1 cellular context compared by ENCODE assay signal in genomic region chr14:100148837-100149731, GRCh38.
TF ChIP-seq lines count a peak whose summit lies in the region.

No MANE protein-coding gene starts in this region.

TF ChIP-seq in H1, 55 proteins besides CTCF, POLR2A, EP300 and RAD21:
- no peak for TF ChIP-seq TCF12 (IDR thresholded peaks at IDR 0.05; ENCODE audit: low read depth, low read length)
- TF ChIP-seq SIN3A (conservative IDR thresholded peaks at IDR 0.05 in 1 of 2, IDR thresholded peaks at IDR 0.05 in 1 of 2; ENCODE audit: low read depth in 1 of 2, low read length in 2 of 2): no peak
